12 cellular contexts compared by ENCODE assay signal in the genomic region with DNA sequence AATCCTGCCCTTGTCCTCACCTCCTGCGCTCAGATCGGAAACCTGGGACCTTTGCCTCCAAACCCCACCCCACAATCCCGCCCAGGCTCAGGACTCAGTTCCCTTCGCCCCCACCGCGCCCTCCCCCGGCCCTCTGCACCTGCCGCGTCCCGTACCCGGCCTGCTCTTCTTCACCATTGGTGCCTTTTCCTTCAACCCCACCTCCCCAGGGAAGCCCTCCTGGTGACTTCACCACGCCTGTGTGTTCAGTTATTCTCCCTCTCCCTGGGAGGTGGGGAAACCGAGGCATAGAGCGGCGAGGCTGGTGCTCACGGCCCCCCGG. TPM values are rescaled to one million over a fixed set of nuclear protein-coding genes. Genes with fewer than 3 reads are reported as not detected.
A peak's percentile ranks its signal among the peaks of the same experiment; 100 is the strongest.
DNase-seq lines count a peak whose midpoint lies in the region; ATAC-seq and TF ChIP-seq lines count a peak whose summit lies in the region.
"Had no signal": no experiment of that assay in that cellular context is flagged by ENCODE, and none has a peak within 500 bp of the region (broad histone marks: within the 10 kb centered on the region; RNA-seq: fewer than 3 reads in every experiment).

No MANE protein-coding gene starts in this region.

- H3K9me3 ChIP-seq in neuronal stem cell (replicated peaks in 1 of 2; ENCODE audit: control insufficient read depth in 2 of 2, insufficient read depth in 1 of 2, low read depth in 1 of 2, low read length in 2 of 2) = no peaks in the 10 kb centered on the region
- H3K9me3 ChIP-seq: transverse colon had no signal

- H3K27me3 ChIP-seq in neuronal stem cell (ENCODE audit: control insufficient read depth in 3 of 3, insufficient read depth in 3 of 3, low read depth in 1 of 3, low read length in 3 of 3) = peaks cover 9 to 82% (median 77%) of the 10 kb centered on the region in 3 experiments

- no peaks in the 10 kb centered on the region for H3K36me3 Mint-ChIP-seq in activated CD8-positive, alpha-beta T cell treated with anti-CD3 and anti-CD28 coated beads, Interleukin-2, amount 10 ng/mL, durations not matched to agents 7 days and 5 days (ENCODE audit: low read depth)
- H3K36me3 Mint-ChIP-seq: T-cell had no signal

- peaks cover 0 to 14% of the 10 kb centered on the region in 2 donors for H3K4me1 ChIP-seq in neuronal stem cell (ENCODE audit: control insufficient read depth in 2 of 2, insufficient read depth in 1 of 2, low read depth in 1 of 2, low read length in 2 of 2)

- peak overlapping the region; percentile 25 for H3K4me2 ChIP-seq in neuronal stem cell (ENCODE audit: insufficient read depth, low read length, poor library complexity, severe bottlenecking)

- H3K79me1 ChIP-seq in neuronal stem cell (ENCODE audit: low read depth, low read length) = no peaks in the 10 kb centered on the region

- H2BK5ac ChIP-seq in neuronal stem cell (ENCODE audit: low read length) = no peak overlapping the region

- no peak overlapping the region for H3K9ac ChIP-seq in neuronal stem cell (ENCODE audit: low read depth, low read length, poor library complexity)

- H2BK15ac ChIP-seq in neuronal stem cell (ENCODE audit: low read length) = no peak overlapping the region

- no peak overlapping the region for H3K14ac ChIP-seq in neuronal stem cell (ENCODE audit: low read length)

- peaks cover 10% of the 10 kb centered on the region for H3K4me1 Mint-ChIP-seq in activated CD8-positive, alpha-beta T cell treated with anti-CD3 and anti-CD28 coated beads, Interleukin-2, amount 10 ng/mL, durations not matched to agents 7 days and 5 days (ENCODE audit: low read depth)

- peak overlapping the region; percentile 75 for H2AK5ac ChIP-seq in neuronal stem cell (ENCODE audit: low read depth, low read length)

- DNase-seq in GM13976 (ENCODE audit: low spot score) (peak; percentile 80), neuronal stem cell (ENCODE audit: low spot score) (no peak), amniotic stem cell (lab: John Stamatoyannopoulos, UW) (no peak)
- DNase-seq in Jurkat, Clone E6-1 (ENCODE audit: low read depth, low spot score) = no peak
- no peak for DNase-seq in activated CD8-positive, alpha-beta T cell treated with anti-CD3 and anti-CD28 coated beads, Interleukin-2, amount 10 ng/mL, durations not matched to agents 7 days and 5 days
- DNase-seq in stimulated activated CD4-positive, alpha-beta T cell treated with anti-CD3 and anti-CD28 coated beads, Interleukin-15, amount 100 ng/mL, for 24 hours = no peak
- DNase-seq: NCI-H2107 had no signal

- no peak overlapping the region for H3K4me3 Mint-ChIP-seq in activated CD8-positive, alpha-beta T cell treated with anti-CD3 and anti-CD28 coated beads, Interleukin-2, amount 10 ng/mL, durations not matched to agents 7 days and 5 days
- H3K4me3 Mint-ChIP-seq: natural killer cell treated with Interleukin-12 subunit alpha and Interleukin-12 subunit beta and Interleukin-15 and Interleukin-18, amount 100 ng/mL, for 72 hours had no signal

- H3K27ac ChIP-seq in neuronal stem cell (replicated peaks; ENCODE audit: low read length) = no peak overlapping the region
- H3K27ac ChIP-seq: transverse colon had no signal

- H2BK120ac ChIP-seq in neuronal stem cell (ENCODE audit: low read depth, low read length) = no peak overlapping the region

- no peak overlapping the region for H3K23ac ChIP-seq in neuronal stem cell (ENCODE audit: low read depth, low read length, poor library complexity)

- no CpG with 5 or more reads among the region's 17 CpGs for WGBS in neuronal stem cell (ENCODE audit: extremely low coverage in 2 of 2, insufficient read length in 2 of 2, insufficient replicate concordance in 1 of 2), 2 donors

- TF ChIP-seq CTCF in GM13976 (IDR thresholded peaks at IDR 0.05; ENCODE audit: borderline replicate concordance, control extremely low read depth, extremely low read depth, insufficient read depth, missing control alignments) = no peak

- CTCF ChIA-PET in activated CD8-positive, alpha-beta T cell treated with anti-CD3 and anti-CD28 coated beads, Interleukin-2, amount 10 ng/mL, durations not matched to agents 7 days and 5 days (lab: Charles Lee) = interaction anchor here (0.7 to 3.4 kb wide), 20 partner anchors 10 to 166 kb away, joined by 3 to 31 read pairs (median 4); a partner anchor contains a TSS

- H2AFZ ChIP-seq in neuronal stem cell (ENCODE audit: low read length) = peak overlapping the region; percentile 72

- peak overlapping the region; percentile 58 for H2BK12ac ChIP-seq in neuronal stem cell (ENCODE audit: low read length)

- no peaks in the 10 kb centered on the region for H3K9me3 Mint-ChIP-seq in activated CD8-positive, alpha-beta T cell treated with anti-CD3 and anti-CD28 coated beads, Interleukin-2, amount 10 ng/mL, durations not matched to agents 7 days and 5 days (ENCODE audit: insufficient read depth)
- H3K9me3 Mint-ChIP-seq: natural killer cell treated with Interleukin-12 subunit alpha and Interleukin-12 subunit beta and Interleukin-15 and Interleukin-18, amount 100 ng/mL, for 72 hours; T-cell had no signal

- in situ Hi-C loops in GM13976 (cut with MboI; ENCODE audit: low sequenced_read_pairs, unreplicated experiment) = loop anchor here (10.0 kb wide), 1 partner anchor 93 kb away; no protein-coding TSS in a partner anchor

- ATAC-seq in activated CD8-positive, alpha-beta T cell treated with anti-CD3 and anti-CD28 coated beads, Interleukin-2, amount 10 ng/mL, durations not matched to agents 7 days and 5 days = peak; percentile 14
- ATAC-seq in HG03039 (IDR thresholded peaks at IDR 0.05; ENCODE audit: unreplicated experiment) (no peak), GM18867 (IDR thresholded peaks at IDR 0.05; ENCODE audit: unreplicated experiment) (no peak)

- peak overlapping the region; percentile 85 for H3K18ac ChIP-seq in neuronal stem cell (ENCODE audit: low read length)

- no peak overlapping the region for H4K91ac ChIP-seq in neuronal stem cell (ENCODE audit: low read depth, low read length, poor library complexity)

- H4K8ac ChIP-seq in neuronal stem cell (ENCODE audit: low read depth, low read length) = no peak overlapping the region

- peak overlapping the region; percentile 49 for H3K4me3 ChIP-seq in Jurkat, Clone E6-1 (ENCODE audit: low read length)
- H3K4me3 ChIP-seq in neuronal stem cell (ENCODE audit: low read length in 2 of 2) = no peak overlapping the region

- no peak overlapping the region for H3K4ac ChIP-seq in neuronal stem cell (ENCODE audit: low read length)

- H3K27me3 Mint-ChIP-seq in activated CD8-positive, alpha-beta T cell treated with anti-CD3 and anti-CD28 coated beads, Interleukin-2, amount 10 ng/mL, durations not matched to agents 7 days and 5 days (ENCODE audit: low read depth) = peaks cover 44% of the 10 kb centered on the region

- H3K36me3 ChIP-seq in neuronal stem cell (replicated peaks in 1 of 2; ENCODE audit: control insufficient read depth in 2 of 2, insufficient read depth in 2 of 2, low read length in 2 of 2) = no peaks in the 10 kb centered on the region
- H3K36me3 ChIP-seq: transverse colon had no signal

- H3K27ac Mint-ChIP-seq in activated CD8-positive, alpha-beta T cell treated with anti-CD3 and anti-CD28 coated beads, Interleukin-2, amount 10 ng/mL, durations not matched to agents 7 days and 5 days = no peak overlapping the region
- H3K27ac Mint-ChIP-seq: natural killer cell treated with Interleukin-12 subunit alpha and Interleukin-12 subunit beta and Interleukin-15 and Interleukin-18, amount 100 ng/mL, for 72 hours; T-cell had no signal

- POLR2A ChIA-PET in activated CD8-positive, alpha-beta T cell treated with anti-CD3 and anti-CD28 coated beads, Interleukin-2, amount 10 ng/mL, durations not matched to agents 7 days and 5 days (lab: Charles Lee) = no interaction called here

RNA-seq across cellular contexts. Expression of a gene that starts 19.3 kb away (rescaled TPM):
- 247 TPM for polyA plus RNA-seq in Jurkat, Clone E6-1 (2012; ENCODE audit: insufficient read depth, insufficient read length)
- 100 to 1,000 TPM; 130 to 137 TPM for total RNA-seq in activated CD8-positive, alpha-beta T cell treated with anti-CD3 and anti-CD28 coated beads, Interleukin-2, amount 10 ng/mL, durations not matched to agents 7 days and 5 days
- 333 TPM for polyA plus RNA-seq in neuronal stem cell (2013, experiment 1 of 2)
- polyA plus RNA-seq in neuronal stem cell (2013, experiment 2 of 2) = 334 TPM
